Comparison of ENCODE assay signal across 20 cellular contexts in the genomic region with DNA sequence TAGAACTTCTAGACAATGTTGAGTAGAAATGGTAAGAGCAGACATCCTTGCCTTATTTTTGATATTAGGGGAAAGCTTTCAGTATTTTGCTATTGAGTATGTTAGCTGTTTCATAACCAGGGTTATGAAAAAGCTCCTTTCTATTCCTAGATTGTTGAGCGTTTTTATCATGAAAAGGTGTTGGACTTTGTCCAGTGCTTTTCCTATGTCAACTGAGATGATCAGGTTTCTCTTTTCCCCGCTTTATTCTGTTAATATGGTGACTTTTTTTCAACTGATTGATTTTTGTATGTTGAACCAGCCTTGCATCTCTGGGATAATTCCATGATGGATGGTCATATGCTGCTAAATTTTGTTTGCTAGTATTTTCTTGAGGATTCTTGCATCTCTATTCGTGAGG. TPM values are rescaled to one million over a fixed set of nuclear protein-coding genes. Genes with fewer than 3 reads are reported as not detected.
DNase-seq lines count a peak whose midpoint lies in the region; ATAC-seq, FAIRE-seq and TF ChIP-seq lines count a peak whose summit lies in the region.
"Had no signal": no experiment of that assay in that cellular context is flagged by ENCODE, and none has a peak within 500 bp of the region (broad histone marks: within the 10 kb centered on the region; RNA-seq: fewer than 3 reads in every experiment).

No MANE protein-coding gene starts in this region.

- no peaks in the 10 kb centered on the region for H3K9me3 Mint-ChIP-seq in Calu3 (ENCODE audit: low read depth, unreplicated experiment)
- no peaks in the 10 kb centered on the region for H3K9me3 Mint-ChIP-seq in natural killer cell treated with Interleukin-12 subunit alpha and Interleukin-12 subunit beta and Interleukin-15 and Interleukin-18, amount 100 ng/mL, for 72 hours
- H3K9me3 Mint-ChIP-seq in activated T-cell treated with anti-CD3 and anti-CD28 coated beads, Interleukin-2, amount 50 U/mL, for 4 hours, result peaks cover 17% of the 10 kb centered on the region

- TF ChIP-seq CTCF in Calu3 (IDR thresholded peaks at IDR 0.05; ENCODE audit: unreplicated experiment) (no peak), GM13976 (IDR thresholded peaks at IDR 0.05; ENCODE audit: borderline replicate concordance, control extremely low read depth, extremely low read depth, insufficient read depth, missing control alignments) (no peak)

- H3K27ac Mint-ChIP-seq in Calu3 (ENCODE audit: unreplicated experiment), result peak overlapping the region; percentile 63
- H3K27ac Mint-ChIP-seq in natural killer cell treated with Interleukin-12 subunit alpha and Interleukin-12 subunit beta and Interleukin-15 and Interleukin-18, amount 100 ng/mL, for 72 hours, result peak overlapping the region; percentile 20 to 50

- H3K27me3 Mint-ChIP-seq in Calu3 (ENCODE audit: unreplicated experiment), result no peaks in the 10 kb centered on the region
- no peaks in the 10 kb centered on the region for H3K27me3 Mint-ChIP-seq in natural killer cell treated with Interleukin-12 subunit alpha and Interleukin-12 subunit beta and Interleukin-15 and Interleukin-18, amount 100 ng/mL, for 72 hours
- no peaks in the 10 kb centered on the region for H3K27me3 Mint-ChIP-seq in activated T-cell treated with anti-CD3 and anti-CD28 coated beads, Interleukin-2, amount 50 U/mL, for 4 hours (ENCODE audit: low read depth)

- peaks cover 5% of the 10 kb centered on the region for H3K36me3 Mint-ChIP-seq in Calu3 (ENCODE audit: insufficient read depth, unreplicated experiment)
- H3K36me3 Mint-ChIP-seq in natural killer cell treated with Interleukin-12 subunit alpha and Interleukin-12 subunit beta and Interleukin-15 and Interleukin-18, amount 100 ng/mL, for 72 hours, result peaks cover 17% of the 10 kb centered on the region
- H3K36me3 Mint-ChIP-seq in activated T-cell treated with anti-CD3 and anti-CD28 coated beads, Interleukin-2, amount 50 U/mL, for 4 hours (ENCODE audit: insufficient read depth), result peaks cover 41% of the 10 kb centered on the region

- CTCF ChIA-PET in Calu3 (lab: Charles Lee), result interaction anchor here (0.6 to 0.7 kb wide), 2 partner anchors 50 to 377 kb away, joined by 3 read pairs; partner anchors contain the start of gene TLL2

- DNase-seq in Calu3 (no peak), NCI-H526 treated with DMSO at 0.1 percent for 48 hours (lab: John Stamatoyannopoulos, UW) (peak; percentile 32), GM13976 (ENCODE audit: low spot score) (no peak)
- no peak for DNase-seq in natural killer cell treated with Interleukin-12 subunit alpha and Interleukin-12 subunit beta and Interleukin-15 and Interleukin-18, amount 100 ng/mL, for 72 hours (ENCODE audit: low spot score)
- DNase-seq in activated T-cell treated with anti-CD3 and anti-CD28 coated beads, Interleukin-2, amount 50 U/mL, for 4 hours, result no peak
- DNase-seq in activated CD8-positive, alpha-beta memory T cell treated with anti-CD3 and anti-CD28 coated beads, Interleukin-2, amount 50 U/mL, for 48 hours, result no peak
- DNase-seq in activated T-cell treated with anti-CD3 and anti-CD28 coated beads, Interleukin-2, amount 50 U/mL, for 1 hour, result no peak
- DNase-seq: HCEC 1CT; NCI-H1092 treated with DMSO at 0.1 percent for 48 hours; NCI-H146; NCI-H2029 treated with DMSO at 0.1 percent for 48 hours; NCI-H2171; NCI-H446; NK-92 treated with Interleukin-12 subunit alpha and Interleukin-12 subunit beta, amount 100 ng/mL, for 24 hours had no signal

- FAIRE-seq in islet of Langerhans (lab: Jason Lieb, UNC), result peak; percentile 82
- FAIRE-seq: A204.1, G401.6, K562, RCC 7860 had no signal

- in situ Hi-C loops in GM13976 (cut with MboI; ENCODE audit: low sequenced_read_pairs, unreplicated experiment), result no loop called here

- no peak for ATAC-seq in natural killer cell treated with Interleukin-12 subunit alpha and Interleukin-12 subunit beta and Interleukin-15 and Interleukin-18, amount 100 ng/mL, for 72 hours
- ATAC-seq in activated T-cell treated with anti-CD3 and anti-CD28 coated beads, Interleukin-2, amount 50 U/mL, for 4 hours, result no peak
- ATAC-seq: Right ventricle myocardium inferior had no signal

- BruUV-seq in Calu3 (replicated peaks; lab: Mats Ljungman, UMichigan), result no TSS peak

- intact Hi-C loops in Calu3 (cut with micrococcal nuclease; ENCODE audit: unreplicated experiment), result no loop called here

- H3K4me1 Mint-ChIP-seq in Calu3 (ENCODE audit: low read depth, unreplicated experiment), result peaks cover 28% of the 10 kb centered on the region
- peaks cover 47 to 50% of the 10 kb centered on the region in 2 donors for H3K4me1 Mint-ChIP-seq in natural killer cell treated with Interleukin-12 subunit alpha and Interleukin-12 subunit beta and Interleukin-15 and Interleukin-18, amount 100 ng/mL, for 72 hours (ENCODE audit: low read depth in 2 of 2)
- H3K4me1 Mint-ChIP-seq in activated T-cell treated with anti-CD3 and anti-CD28 coated beads, Interleukin-2, amount 50 U/mL, for 4 hours (ENCODE audit: low read depth), result peaks cover 31% of the 10 kb centered on the region

- peak overlapping the region; percentile 57 for H3K4me3 Mint-ChIP-seq in Calu3 (ENCODE audit: low read depth, unreplicated experiment)
- H3K4me3 Mint-ChIP-seq in natural killer cell treated with Interleukin-12 subunit alpha and Interleukin-12 subunit beta and Interleukin-15 and Interleukin-18, amount 100 ng/mL, for 72 hours, result peak overlapping the region; percentile 77
- no peak overlapping the region for H3K4me3 Mint-ChIP-seq in activated T-cell treated with anti-CD3 and anti-CD28 coated beads, Interleukin-2, amount 50 U/mL, for 4 hours

RNA-seq across cellular contexts. Expression of gene LCOR, which starts 58.5 kb away (rescaled TPM):
- total RNA-seq in Calu3 (2022), result 50.1 and 52.8 TPM in 2 replicates
- 10 to 100 TPM; 58.7 to 70.2 TPM for total RNA-seq in natural killer cell treated with Interleukin-12 subunit alpha and Interleukin-12 subunit beta and Interleukin-15 and Interleukin-18, amount 100 ng/mL, for 72 hours
- 10 to 100 TPM; 20.0 to 23.6 (median 21.9) TPM for total RNA-seq in activated T-cell treated with anti-CD3 and anti-CD28 coated beads, Interleukin-2, amount 50 U/mL, for 4 hours
